Comparison of ENCODE assay signal across 1 cellular context in the genomic region with DNA sequence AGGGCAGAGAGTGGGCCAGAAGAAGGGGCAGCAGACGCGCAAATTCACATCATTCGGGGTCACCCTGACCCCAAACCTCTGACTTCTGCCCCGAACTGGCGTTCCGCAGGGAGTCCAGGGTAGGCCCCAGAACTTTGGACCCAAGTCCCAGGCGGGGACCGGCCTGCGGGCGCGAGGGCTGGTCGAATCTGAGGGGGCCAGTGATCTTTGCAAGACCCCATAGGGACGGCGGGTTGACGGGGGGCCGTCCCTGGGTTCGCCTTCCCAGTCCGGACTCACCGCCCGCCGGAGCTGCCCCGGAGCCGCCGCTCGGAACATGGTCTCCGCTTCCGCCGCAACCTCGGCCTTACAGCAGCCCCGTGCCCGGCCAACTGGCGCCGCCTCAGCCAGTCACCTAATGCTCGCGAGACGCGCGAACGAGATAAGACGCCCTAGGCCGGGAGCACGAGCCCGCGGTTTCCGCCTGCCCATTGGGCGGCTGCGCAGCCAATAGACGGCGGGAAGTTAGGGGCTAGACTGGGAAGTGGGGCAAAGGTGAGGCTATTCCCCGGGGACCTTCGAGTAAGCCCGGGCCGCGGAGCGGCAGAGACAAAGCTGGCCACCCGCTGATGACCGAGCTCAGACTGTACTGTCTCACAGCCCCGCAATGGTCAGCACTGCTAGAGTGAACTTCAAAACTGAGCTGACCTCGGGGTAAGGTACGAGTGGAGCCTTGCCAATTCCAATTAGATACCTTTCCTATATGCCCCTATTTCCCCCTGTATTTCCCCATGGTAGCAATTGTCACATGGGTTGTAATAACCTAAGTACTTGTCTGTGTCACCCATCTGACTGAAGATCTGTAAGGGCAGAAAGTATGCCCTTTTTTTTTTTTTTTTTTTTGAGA.
TF ChIP-seq lines count a peak whose summit lies in the region.

A gene (minus strand): TSS at position 399 of the 886 bp plus-strand sequence. CDS start 81 bp downstream, at position 318.

TF ChIP-seq in HEK293, 187 proteins besides CTCF, POLR2A, EP300 and RAD21 (continued from another document and continues in another):
- TF ChIP-seq, protein P1, sequence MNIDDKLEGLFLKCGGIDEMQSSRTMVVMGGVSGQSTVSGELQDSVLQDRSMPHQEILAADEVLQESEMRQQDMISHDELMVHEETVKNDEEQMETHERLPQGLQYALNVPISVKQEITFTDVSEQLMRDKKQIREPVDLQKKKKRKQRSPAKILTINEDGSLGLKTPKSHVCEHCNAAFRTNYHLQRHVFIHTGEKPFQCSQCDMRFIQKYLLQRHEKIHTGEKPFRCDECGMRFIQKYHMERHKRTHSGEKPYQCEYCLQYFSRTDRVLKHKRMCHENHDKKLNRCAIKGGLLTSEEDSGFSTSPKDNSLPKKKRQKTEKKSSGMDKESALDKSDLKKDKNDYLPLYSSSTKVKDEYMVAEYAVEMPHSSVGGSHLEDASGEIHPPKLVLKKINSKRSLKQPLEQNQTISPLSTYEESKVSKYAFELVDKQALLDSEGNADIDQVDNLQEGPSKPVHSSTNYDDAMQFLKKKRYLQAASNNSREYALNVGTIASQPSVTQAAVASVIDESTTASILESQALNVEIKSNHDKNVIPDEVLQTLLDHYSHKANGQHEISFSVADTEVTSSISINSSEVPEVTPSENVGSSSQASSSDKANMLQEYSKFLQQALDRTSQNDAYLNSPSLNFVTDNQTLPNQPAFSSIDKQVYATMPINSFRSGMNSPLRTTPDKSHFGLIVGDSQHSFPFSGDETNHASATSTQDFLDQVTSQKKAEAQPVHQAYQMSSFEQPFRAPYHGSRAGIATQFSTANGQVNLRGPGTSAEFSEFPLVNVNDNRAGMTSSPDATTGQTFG (tag by site-specific recombination; IDR thresholded peaks at IDR 0.05; ENCODE audit: borderline replicate concordance): no peak
- TF ChIP-seq YY2 (tag by site-specific recombination; IDR thresholded peaks at IDR 0.05): peak; percentile 56
- TF ChIP-seq, protein P2, sequence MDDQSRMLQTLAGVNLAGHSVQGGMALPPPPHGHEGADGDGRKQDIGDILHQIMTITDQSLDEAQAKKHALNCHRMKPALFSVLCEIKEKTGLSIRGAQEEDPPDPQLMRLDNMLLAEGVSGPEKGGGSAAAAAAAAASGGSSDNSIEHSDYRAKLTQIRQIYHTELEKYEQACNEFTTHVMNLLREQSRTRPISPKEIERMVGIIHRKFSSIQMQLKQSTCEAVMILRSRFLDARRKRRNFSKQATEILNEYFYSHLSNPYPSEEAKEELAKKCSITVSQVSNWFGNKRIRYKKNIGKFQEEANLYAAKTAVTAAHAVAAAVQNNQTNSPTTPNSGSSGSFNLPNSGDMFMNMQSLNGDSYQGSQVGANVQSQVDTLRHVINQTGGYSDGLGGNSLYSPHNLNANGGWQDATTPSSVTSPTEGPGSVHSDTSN (CRISPR knock-in tag; IDR thresholded peaks at IDR 0.05): peak; percentile 96
- no peak for TF ChIP-seq ZFP41 (tag by site-specific recombination; IDR thresholded peaks at IDR 0.05; ENCODE audit: borderline replicate concordance)
- no peak for TF ChIP-seq ZBTB21 (tag by site-specific recombination; IDR thresholded peaks at IDR 0.05)
- no peak for TF ChIP-seq ZNF596 (tag by site-specific recombination; IDR thresholded peaks at IDR 0.05)
- TF ChIP-seq, protein P3, sequence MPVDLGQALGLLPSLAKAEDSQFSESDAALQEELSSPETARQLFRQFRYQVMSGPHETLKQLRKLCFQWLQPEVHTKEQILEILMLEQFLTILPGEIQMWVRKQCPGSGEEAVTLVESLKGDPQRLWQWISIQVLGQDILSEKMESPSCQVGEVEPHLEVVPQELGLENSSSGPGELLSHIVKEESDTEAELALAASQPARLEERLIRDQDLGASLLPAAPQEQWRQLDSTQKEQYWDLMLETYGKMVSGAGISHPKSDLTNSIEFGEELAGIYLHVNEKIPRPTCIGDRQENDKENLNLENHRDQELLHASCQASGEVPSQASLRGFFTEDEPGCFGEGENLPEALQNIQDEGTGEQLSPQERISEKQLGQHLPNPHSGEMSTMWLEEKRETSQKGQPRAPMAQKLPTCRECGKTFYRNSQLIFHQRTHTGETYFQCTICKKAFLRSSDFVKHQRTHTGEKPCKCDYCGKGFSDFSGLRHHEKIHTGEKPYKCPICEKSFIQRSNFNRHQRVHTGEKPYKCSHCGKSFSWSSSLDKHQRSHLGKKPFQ (tag by site-specific recombination; IDR thresholded peaks at IDR 0.05): no peak; the same call in 1 of the 2 replicates
- peak; percentile 83 for TF ChIP-seq KLF8 (tag by site-specific recombination; IDR thresholded peaks at IDR 0.05)
- TF ChIP-seq ZNF10 (tag by site-specific recombination; IDR thresholded peaks at IDR 0.05): no peak
- TF ChIP-seq ZNF221 (tag by site-specific recombination; IDR thresholded peaks at IDR 0.05; ENCODE audit: borderline replicate concordance): 0 out of 2 replicates have a peak, but pooled peaks have one; percentile 11
- TF ChIP-seq KLF16 (tag by site-specific recombination; IDR thresholded peaks at IDR 0.05): peak; percentile 67; the same call in 1 of the 2 replicates
- TF ChIP-seq, protein P4, sequence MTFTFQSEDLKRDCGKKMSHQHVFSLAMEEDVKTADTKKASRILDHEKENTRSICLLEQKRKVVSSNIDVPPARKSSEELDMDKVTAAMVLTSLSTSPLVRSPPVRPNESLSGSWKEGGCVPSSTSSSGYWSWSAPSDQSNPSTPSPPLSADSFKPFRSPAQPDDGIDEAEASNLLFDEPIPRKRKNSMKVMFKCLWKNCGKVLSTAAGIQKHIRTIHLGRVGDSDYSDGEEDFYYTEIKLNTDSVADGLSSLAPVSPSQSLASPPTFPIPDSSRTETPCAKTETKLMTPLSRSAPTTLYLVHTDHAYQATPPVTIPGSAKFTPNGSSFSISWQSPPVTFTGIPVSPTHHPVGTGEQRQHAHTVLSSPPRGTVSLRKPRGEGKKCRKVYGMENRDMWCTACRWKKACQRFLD (tag by site-specific recombination; IDR thresholded peaks at IDR 0.05): no peak
- no peak for TF ChIP-seq ZNF354C (tag by site-specific recombination; IDR thresholded peaks at IDR 0.05; ENCODE audit: borderline replicate concordance, low read depth)
- peak; percentile 55 for TF ChIP-seq WT1 (tag by site-specific recombination; IDR thresholded peaks at IDR 0.05)
- TF ChIP-seq SCRT1 (tag by site-specific recombination; IDR thresholded peaks at IDR 0.05; ENCODE audit: borderline replicate concordance): no peak
- no peak for TF ChIP-seq ZNF830 (tag by site-specific recombination; IDR thresholded peaks at IDR 0.05; ENCODE audit: low read depth)
- TF ChIP-seq, protein P5, sequence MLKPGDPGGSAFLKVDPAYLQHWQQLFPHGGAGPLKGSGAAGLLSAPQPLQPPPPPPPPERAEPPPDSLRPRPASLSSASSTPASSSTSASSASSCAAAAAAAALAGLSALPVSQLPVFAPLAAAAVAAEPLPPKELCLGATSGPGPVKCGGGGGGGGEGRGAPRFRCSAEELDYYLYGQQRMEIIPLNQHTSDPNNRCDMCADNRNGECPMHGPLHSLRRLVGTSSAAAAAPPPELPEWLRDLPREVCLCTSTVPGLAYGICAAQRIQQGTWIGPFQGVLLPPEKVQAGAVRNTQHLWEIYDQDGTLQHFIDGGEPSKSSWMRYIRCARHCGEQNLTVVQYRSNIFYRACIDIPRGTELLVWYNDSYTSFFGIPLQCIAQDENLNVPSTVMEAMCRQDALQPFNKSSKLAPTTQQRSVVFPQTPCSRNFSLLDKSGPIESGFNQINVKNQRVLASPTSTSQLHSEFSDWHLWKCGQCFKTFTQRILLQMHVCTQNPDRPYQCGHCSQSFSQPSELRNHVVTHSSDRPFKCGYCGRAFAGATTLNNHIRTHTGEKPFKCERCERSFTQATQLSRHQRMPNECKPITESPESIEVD (tag by site-specific recombination; IDR thresholded peaks at IDR 0.05): no peak
- TF ChIP-seq, protein P6, sequence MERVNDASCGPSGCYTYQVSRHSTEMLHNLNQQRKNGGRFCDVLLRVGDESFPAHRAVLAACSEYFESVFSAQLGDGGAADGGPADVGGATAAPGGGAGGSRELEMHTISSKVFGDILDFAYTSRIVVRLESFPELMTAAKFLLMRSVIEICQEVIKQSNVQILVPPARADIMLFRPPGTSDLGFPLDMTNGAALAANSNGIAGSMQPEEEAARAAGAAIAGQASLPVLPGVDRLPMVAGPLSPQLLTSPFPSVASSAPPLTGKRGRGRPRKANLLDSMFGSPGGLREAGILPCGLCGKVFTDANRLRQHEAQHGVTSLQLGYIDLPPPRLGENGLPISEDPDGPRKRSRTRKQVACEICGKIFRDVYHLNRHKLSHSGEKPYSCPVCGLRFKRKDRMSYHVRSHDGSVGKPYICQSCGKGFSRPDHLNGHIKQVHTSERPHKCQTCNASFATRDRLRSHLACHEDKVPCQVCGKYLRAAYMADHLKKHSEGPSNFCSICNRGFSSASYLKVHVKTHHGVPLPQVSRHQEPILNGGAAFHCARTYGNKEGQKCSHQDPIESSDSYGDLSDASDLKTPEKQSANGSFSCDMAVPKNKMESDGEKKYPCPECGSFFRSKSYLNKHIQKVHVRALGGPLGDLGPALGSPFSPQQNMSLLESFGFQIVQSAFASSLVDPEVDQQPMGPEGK (tag by site-specific recombination; IDR thresholded peaks at IDR 0.05): peak; percentile 71
- no peak for TF ChIP-seq ZNF560 (tag by site-specific recombination; IDR thresholded peaks at IDR 0.05; ENCODE audit: borderline replicate concordance)
- TF ChIP-seq ZNF624 (tag by site-specific recombination; IDR thresholded peaks at IDR 0.05): no peak
- TF ChIP-seq ZNF350 (tag by site-specific recombination; IDR thresholded peaks at IDR 0.05): no peak
- TF ChIP-seq ZNF610 (tag by site-specific recombination; IDR thresholded peaks at IDR 0.05; ENCODE audit: borderline replicate concordance): peak; percentile 95
- TF ChIP-seq, protein P7, sequence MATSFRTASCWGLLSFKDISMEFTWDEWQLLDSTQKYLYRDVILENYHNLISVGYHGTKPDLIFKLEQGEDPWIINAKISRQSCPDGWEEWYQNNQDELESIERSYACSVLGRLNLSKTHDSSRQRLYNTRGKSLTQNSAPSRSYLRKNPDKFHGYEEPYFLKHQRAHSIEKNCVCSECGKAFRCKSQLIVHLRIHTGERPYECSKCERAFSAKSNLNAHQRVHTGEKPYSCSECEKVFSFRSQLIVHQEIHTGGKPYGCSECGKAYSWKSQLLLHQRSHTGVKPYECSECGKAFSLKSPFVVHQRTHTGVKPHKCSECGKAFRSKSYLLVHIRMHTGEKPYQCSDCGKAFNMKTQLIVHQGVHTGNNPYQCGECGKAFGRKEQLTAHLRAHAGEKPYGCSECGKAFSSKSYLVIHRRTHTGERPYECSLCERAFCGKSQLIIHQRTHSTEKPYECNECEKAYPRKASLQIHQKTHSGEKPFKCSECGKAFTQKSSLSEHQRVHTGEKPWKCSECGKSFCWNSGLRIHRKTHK (tag by site-specific recombination; IDR thresholded peaks at IDR 0.05): no peak
- peak; percentile 62 for TF ChIP-seq ZBTB20 (tag by site-specific recombination; IDR thresholded peaks at IDR 0.05)
- no peak for TF ChIP-seq ZNF707 (tag by site-specific recombination; IDR thresholded peaks at IDR 0.05)
- TF ChIP-seq ZNF114 (tag by site-specific recombination; IDR thresholded peaks at IDR 0.05): no peak
- TF ChIP-seq, protein P8, sequence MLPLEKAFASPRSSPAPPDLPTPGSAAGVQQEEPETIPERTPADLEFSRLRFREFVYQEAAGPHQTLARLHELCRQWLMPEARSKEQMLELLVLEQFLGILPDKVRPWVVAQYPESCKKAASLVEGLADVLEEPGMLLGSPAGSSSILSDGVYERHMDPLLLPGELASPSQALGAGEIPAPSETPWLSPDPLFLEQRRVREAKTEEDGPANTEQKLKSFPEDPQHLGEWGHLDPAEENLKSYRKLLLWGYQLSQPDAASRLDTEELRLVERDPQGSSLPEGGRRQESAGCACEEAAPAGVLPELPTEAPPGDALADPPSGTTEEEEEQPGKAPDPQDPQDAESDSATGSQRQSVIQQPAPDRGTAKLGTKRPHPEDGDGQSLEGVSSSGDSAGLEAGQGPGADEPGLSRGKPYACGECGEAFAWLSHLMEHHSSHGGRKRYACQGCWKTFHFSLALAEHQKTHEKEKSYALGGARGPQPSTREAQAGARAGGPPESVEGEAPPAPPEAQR (tag by site-specific recombination; IDR thresholded peaks at IDR 0.05): no peak
- TF ChIP-seq ZNF571 (tag by site-specific recombination; IDR thresholded peaks at IDR 0.05): no peak
- TF ChIP-seq, protein P9, sequence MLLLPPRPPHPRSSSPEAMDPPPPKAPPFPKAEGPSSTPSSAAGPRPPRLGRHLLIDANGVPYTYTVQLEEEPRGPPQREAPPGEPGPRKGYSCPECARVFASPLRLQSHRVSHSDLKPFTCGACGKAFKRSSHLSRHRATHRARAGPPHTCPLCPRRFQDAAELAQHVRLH (tag by site-specific recombination; IDR thresholded peaks at IDR 0.05): no peak; the same call in 1 of the 2 replicates
- peak; percentile 89 for TF ChIP-seq ZXDB (tag by site-specific recombination; IDR thresholded peaks at IDR 0.05)
- TF ChIP-seq, protein P10, sequence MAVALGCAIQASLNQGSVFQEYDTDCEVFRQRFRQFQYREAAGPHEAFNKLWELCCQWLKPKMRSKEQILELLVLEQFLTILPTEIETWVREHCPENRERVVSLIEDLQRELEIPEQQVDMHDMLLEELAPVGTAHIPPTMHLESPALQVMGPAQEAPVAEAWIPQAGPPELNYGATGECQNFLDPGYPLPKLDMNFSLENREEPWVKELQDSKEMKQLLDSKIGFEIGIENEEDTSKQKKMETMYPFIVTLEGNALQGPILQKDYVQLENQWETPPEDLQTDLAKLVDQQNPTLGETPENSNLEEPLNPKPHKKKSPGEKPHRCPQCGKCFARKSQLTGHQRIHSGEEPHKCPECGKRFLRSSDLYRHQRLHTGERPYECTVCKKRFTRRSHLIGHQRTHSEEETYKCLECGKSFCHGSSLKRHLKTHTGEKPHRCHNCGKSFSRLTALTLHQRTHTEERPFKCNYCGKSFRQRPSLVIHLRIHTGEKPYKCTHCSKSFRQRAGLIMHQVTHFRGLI (tag by site-specific recombination; IDR thresholded peaks at IDR 0.05): peak; percentile 84
- TF ChIP-seq ZNF302 (tag by site-specific recombination; IDR thresholded peaks at IDR 0.05; ENCODE audit: low read depth): no peak
- peak; percentile 83 for TF ChIP-seq ZBTB17 (tag by site-specific recombination; IDR thresholded peaks at IDR 0.05)
- TF ChIP-seq ZNF416 (tag by site-specific recombination; IDR thresholded peaks at IDR 0.05): no peak
- 0 out of 2 replicates have a peak, but pooled peaks have one; percentile 42 for TF ChIP-seq MZF1 (tag by site-specific recombination; IDR thresholded peaks at IDR 0.05; ENCODE audit: borderline replicate concordance)
- no peak for TF ChIP-seq MYNN (tag by site-specific recombination; IDR thresholded peaks at IDR 0.05; ENCODE audit: borderline replicate concordance)
- TF ChIP-seq ZNF658 (tag by site-specific recombination; IDR thresholded peaks at IDR 0.05): no peak
- no peak for TF ChIP-seq ZNF133 (tag by site-specific recombination; IDR thresholded peaks at IDR 0.05)
- TF ChIP-seq HOXD13 (CRISPR knock-in tag; IDR thresholded peaks at IDR 0.05; ENCODE audit: borderline replicate concordance): no peak
- TF ChIP-seq, protein P11, sequence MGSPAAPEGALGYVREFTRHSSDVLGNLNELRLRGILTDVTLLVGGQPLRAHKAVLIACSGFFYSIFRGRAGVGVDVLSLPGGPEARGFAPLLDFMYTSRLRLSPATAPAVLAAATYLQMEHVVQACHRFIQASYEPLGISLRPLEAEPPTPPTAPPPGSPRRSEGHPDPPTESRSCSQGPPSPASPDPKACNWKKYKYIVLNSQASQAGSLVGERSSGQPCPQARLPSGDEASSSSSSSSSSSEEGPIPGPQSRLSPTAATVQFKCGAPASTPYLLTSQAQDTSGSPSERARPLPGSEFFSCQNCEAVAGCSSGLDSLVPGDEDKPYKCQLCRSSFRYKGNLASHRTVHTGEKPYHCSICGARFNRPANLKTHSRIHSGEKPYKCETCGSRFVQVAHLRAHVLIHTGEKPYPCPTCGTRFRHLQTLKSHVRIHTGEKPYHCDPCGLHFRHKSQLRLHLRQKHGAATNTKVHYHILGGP (tag by site-specific recombination; IDR thresholded peaks at IDR 0.05): no peak
